ENCODE assay signal across 8 cellular contexts in genomic region chr3:15860014-15860934, GRCh38.
DNase-seq lines count a peak whose midpoint lies in the region; ATAC-seq and TF ChIP-seq lines count a peak whose summit lies in the region.

No MANE protein-coding gene starts in this region.

- H3K27ac ChIP-seq in parathyroid adenoma = peak overlapping the region; percentile 50

- H3K36me3 ChIP-seq in NT2/D1 (ENCODE audit: insufficient read depth, insufficient read length, low read length) = no peaks in the 10 kb centered on the region
- H3K36me3 ChIP-seq in adipocyte (ENCODE audit: control insufficient read depth, insufficient read depth, low read length, severe bottlenecking) = no peaks in the 10 kb centered on the region
- no peaks in the 10 kb centered on the region for H3K36me3 ChIP-seq in parathyroid adenoma (ENCODE audit: control insufficient read depth, insufficient read depth, low read length)

- peak overlapping the region; percentile 83 for H3K9ac ChIP-seq in NT2/D1 (ENCODE audit: insufficient read length, low read depth)
- peak overlapping the region; percentile 69 for H3K9ac ChIP-seq in adipocyte (ENCODE audit: low read length)
- H3K9ac ChIP-seq in parathyroid adenoma = no peak overlapping the region

- DNase-seq in DMS114 treated with DMSO at 0.1 percent for 48 hours (lab: John Stamatoyannopoulos, UW; ENCODE audit: unreplicated experiment) (peak; percentile 75), NT2/D1 (ENCODE audit: low read depth, low spot score) (peak; percentile 18), adipocyte (ENCODE audit: low read depth) (peak; percentile 70), left cardiac atrium (peak; percentile 36), NCI-H2107 (lab: John Stamatoyannopoulos, UW) (no peak)

- peaks cover 10% of the 10 kb centered on the region for H3K79me2 ChIP-seq in parathyroid adenoma

- ATAC-seq in GM19452 (IDR thresholded peaks at IDR 0.05; ENCODE audit: unreplicated experiment) (peak; percentile 48), HG03460 (IDR thresholded peaks at IDR 0.05; ENCODE audit: unreplicated experiment) (peak; percentile 49), left cardiac atrium (peak; percentile 76 to 85)

- H3K9me3 ChIP-seq in NT2/D1 (ENCODE audit: insufficient read depth, low read length) (no peaks in the 10 kb centered on the region; the same call in 1 of the 2 replicates), adipocyte (ENCODE audit: control insufficient read depth, low read length) (no peaks in the 10 kb centered on the region), parathyroid adenoma (ENCODE audit: control insufficient read depth, low read length) (no peaks in the 10 kb centered on the region)

- intact Hi-C loops in left cardiac atrium (cut with DNase I) = loop anchor here in 1 of 2 donors (10.0 kb wide), 1 partner anchor 95 kb away; no protein-coding TSS in a partner anchor

- H3K4me1 ChIP-seq in NT2/D1 (ENCODE audit: insufficient read depth, insufficient read length) = no peaks in the 10 kb centered on the region
- peaks cover 4% of the 10 kb centered on the region for H3K4me1 ChIP-seq in adipocyte (ENCODE audit: control insufficient read depth, insufficient read depth, low read length)
- H3K4me1 ChIP-seq in parathyroid adenoma = peaks cover 5% of the 10 kb centered on the region

- TF ChIP-seq CTCF in parathyroid adenoma (IDR thresholded peaks at IDR 0.05) = no peak

- H3K27me3 ChIP-seq in NT2/D1 (ENCODE audit: insufficient read depth, insufficient read length) (no peaks in the 10 kb centered on the region), adipocyte (replicated peaks; ENCODE audit: control insufficient read depth, insufficient read depth, low read length) (no peaks in the 10 kb centered on the region), parathyroid adenoma (ENCODE audit: control insufficient read depth, insufficient read depth, low read length) (no peaks in the 10 kb centered on the region)

- peak overlapping the region; percentile 62 for H3K4me3 ChIP-seq in NT2/D1 (ENCODE audit: insufficient read length, low read depth)
- H3K4me3 ChIP-seq in adipocyte (ENCODE audit: low read length) = peak overlapping the region; percentile 91
- H3K4me3 ChIP-seq in parathyroid adenoma (ENCODE audit: low read depth, low read length) = peak overlapping the region; percentile 54

- H2AFZ ChIP-seq in parathyroid adenoma = peak overlapping the region; percentile 89

- H3K4me2 ChIP-seq in parathyroid adenoma (ENCODE audit: low read length) = peak overlapping the region; percentile 73
